In the genomic region with DNA sequence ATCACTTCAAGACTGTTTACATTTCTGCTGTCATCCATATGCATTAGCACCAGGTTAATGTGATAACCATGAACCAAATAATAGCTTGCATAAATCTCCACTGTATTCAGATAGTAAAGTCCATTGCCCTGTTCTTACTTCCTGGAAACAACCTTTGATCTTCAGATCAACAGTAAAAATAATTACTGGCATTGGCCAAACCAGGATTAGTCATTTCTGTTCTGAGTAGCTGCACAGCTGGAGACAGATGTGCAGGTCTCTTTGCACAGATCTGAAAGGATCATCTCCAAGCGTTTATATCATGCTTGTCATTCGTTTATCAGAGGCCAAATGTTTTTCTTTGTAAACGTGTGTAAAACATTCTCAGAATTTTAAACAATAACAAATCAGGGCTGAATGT, we compare ENCODE assay signal across 14 cellular contexts.
DNase-seq lines count a peak whose midpoint lies in the region; ATAC-seq and TF ChIP-seq lines count a peak whose summit lies in the region.
"Had no signal": no experiment of that assay in that cellular context is flagged by ENCODE, and none has a peak within 500 bp of the region (broad histone marks: within the 10 kb centered on the region; RNA-seq: fewer than 3 reads in every experiment).

No MANE protein-coding gene starts in this region.

- no TSS peak for BruUV-seq in A673 (replicated peaks; lab: Mats Ljungman, UMichigan)

- intact Hi-C loops in A673 (cut with micrococcal nuclease; ENCODE audit: unreplicated experiment) (no loop called here), stomach (cut with DNase I; ENCODE audit: low total_unique reads) (no loop called here)

- TF ChIP-seq CTCF in A673 (conservative IDR thresholded peaks at IDR 0.05; ENCODE audit: low read depth, low read length): no peak
- TF ChIP-seq CTCF in foreskin keratinocyte (conservative IDR thresholded peaks at IDR 0.05): no peak
- TF ChIP-seq CTCF in stomach (IDR thresholded peaks at IDR 0.05): no peak

- no peaks in the 10 kb centered on the region for H3K27me3 ChIP-seq in A673 (replicated peaks; ENCODE audit: insufficient read depth, low read depth, low read length, poor library complexity)
- no peaks in the 10 kb centered on the region for H3K27me3 ChIP-seq in foreskin keratinocyte
- no peaks in the 10 kb centered on the region for H3K27me3 ChIP-seq in stomach
- H3K27me3 ChIP-seq: neutrophil, SJCRH30, uterus had no signal

- H3K36me3 ChIP-seq in A673 (ENCODE audit: insufficient read depth, low read length, poor library complexity, severe bottlenecking): no peaks in the 10 kb centered on the region
- H3K36me3 ChIP-seq in stomach: no peaks in the 10 kb centered on the region
- H3K36me3 ChIP-seq: neutrophil, SJCRH30, uterus had no signal

- H3K27ac ChIP-seq in A673 (ENCODE audit: low read depth, low read length, poor library complexity, severe bottlenecking): no peak overlapping the region
- H3K27ac ChIP-seq in foreskin keratinocyte: no peak overlapping the region
- H3K27ac ChIP-seq in stomach: no peak overlapping the region
- H3K27ac ChIP-seq: neutrophil, SJCRH30, uterus had no signal

- TF ChIP-seq POLR2A in stomach (IDR thresholded peaks at IDR 0.05): no peak

- H3K4me3 ChIP-seq in A673 (ENCODE audit: low read depth, low read length, poor library complexity, severe bottlenecking): no peak overlapping the region
- no peak overlapping the region for H3K4me3 ChIP-seq in stomach
- H3K4me3 ChIP-seq: SJCRH30, uterus had no signal

- DNase-seq in A673 (ENCODE audit: low spot score) (peak; percentile 17), RKO (ENCODE audit: low spot score) (peak; percentile 3), foreskin keratinocyte (peak in 1 of 2 donors; percentile 11), stomach (no peak), C1 segment of cervical spinal cord (lab: John Stamatoyannopoulos, UW) (no peak), GM19240 (ENCODE audit: insufficient read length, low spot score) (no peak)
- no peak for DNase-seq in activated T-cell treated with anti-CD3 and anti-CD28 coated beads, Interleukin-2, amount 50 U/mL, for 48 hours
- DNase-seq: activated CD4-positive, alpha-beta T cell treated with anti-CD3 and anti-CD28 coated beads, Interleukin-2, amount 50 U/mL, for 1 hour; SJCRH30; stimulated activated naive CD4-positive, alpha-beta T cell treated with Interleukin-2 at 50 U/mL for 16 hours; T1000; uterus had no signal

- no peaks in the 10 kb centered on the region for H3K4me1 ChIP-seq in A673 (ENCODE audit: insufficient read depth, low read length, poor library complexity, severe bottlenecking)
- H3K4me1 ChIP-seq in foreskin keratinocyte: no peaks in the 10 kb centered on the region
- no peaks in the 10 kb centered on the region for H3K4me1 ChIP-seq in stomach
- H3K4me1 ChIP-seq: SJCRH30, uterus had no signal

- TF ChIP-seq EP300 in stomach (IDR thresholded peaks at IDR 0.05): no peak

- WGBS in stomach, 5 donors: 21 to 34% (median 24%) methylated on average over 3 of the region's 3 CpGs

- no peaks in the 10 kb centered on the region for H3K9me3 ChIP-seq in A673 (ENCODE audit: low read depth, low read length, poor library complexity, severe bottlenecking)
- no peaks in the 10 kb centered on the region for H3K9me3 ChIP-seq in stomach
- H3K9me3 ChIP-seq: neutrophil, SJCRH30, uterus had no signal

- ATAC-seq in GM19025 (IDR thresholded peaks at IDR 0.05; ENCODE audit: low read depth, unreplicated experiment): peak; percentile 88
- peak; percentile 44 for ATAC-seq in foreskin keratinocyte

- CTCF ChIA-PET in A673 (lab: Charles Lee): no interaction called here

- POLR2A ChIA-PET in A673 (lab: Charles Lee; ENCODE audit: low non-redundant PET): no interaction called here

Comparison
In these comparisons a context has a peak if more than half of its experiments do, and no peak if none do; other contexts are left out.
1. DNase-seq: peak in A673 (single experiment) and RKO (single experiment); none in stomach (single experiment), activated T-cell treated with anti-CD3 and anti-CD28 coated beads, Interleukin-2, amount 50 U/mL, for 48 hours (0 of 2), C1 segment of cervical spinal cord (0 of 14) and GM19240 (single experiment).